In the genomic region with DNA sequence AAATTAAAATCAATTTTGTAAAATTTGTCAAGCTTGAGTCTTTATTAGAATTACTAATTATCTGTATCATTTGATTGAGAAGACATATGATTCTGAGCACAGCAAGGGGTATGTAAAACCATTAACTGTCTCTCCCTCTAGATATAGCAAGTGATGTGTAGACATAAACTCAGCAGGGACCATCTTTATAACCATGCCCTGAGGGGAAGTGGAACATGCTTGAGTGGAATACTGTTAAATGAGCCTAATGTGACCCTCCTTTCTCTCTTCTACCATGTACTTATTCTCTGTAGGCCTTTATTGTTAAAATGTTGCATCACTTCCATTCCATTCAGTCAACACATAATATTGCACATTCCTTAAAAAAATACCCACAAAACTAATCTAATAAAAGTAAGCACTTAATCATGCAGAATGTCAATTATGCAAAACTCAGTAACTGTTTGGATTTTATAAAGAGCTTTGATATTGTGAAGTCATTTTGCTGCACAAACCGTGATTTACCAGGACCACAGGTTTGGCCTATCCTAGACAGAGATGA, we compare ENCODE assay signal across 17 cellular contexts.
"Had no signal": no experiment of that assay in that cellular context is flagged by ENCODE, and none has a peak within 500 bp of the region (broad histone marks: within the 10 kb centered on the region; RNA-seq: fewer than 3 reads in every experiment).

No MANE protein-coding gene starts in this region.

- H3K9me3 ChIP-seq: transverse colon had no signal

- H3K27ac ChIP-seq: cardiac muscle cell, skin epidermis, transverse colon had no signal

- H3K36me3 ChIP-seq: cardiac muscle cell, transverse colon had no signal

- DNase-seq: activated CD4-positive, alpha-beta T cell treated with anti-CD3 and anti-CD28 coated beads for 36 hours; activated CD4-positive, alpha-beta T cell treated with anti-CD3 and anti-CD28 coated beads, Interleukin-2, amount 50 U/mL, for 48 hours; activated naive CD4-positive, alpha-beta T cell treated with Interleukin-2 at 50 U/mL for 16 hours; activated naive CD8-positive, alpha-beta T cell treated with anti-CD3 and anti-CD28 coated beads, Interleukin-2, amount 10 ng/mL, durations not matched to agents 7 days and 5 days; activated T-cell treated with anti-CD3 and anti-CD28 coated beads, Interleukin-2, amount 50 U/mL, for 48 hours; effector CD4-positive, alpha-beta T cell; erythroblast; foreskin fibroblast; left colon; right cardiac atrium; stimulated activated CD8-positive, alpha-beta memory T cell treated with anti-CD3 and anti-CD28 coated beads, Interleukin-4, amount 100 ng/mL, for 48 hours; stimulated activated naive B cell treated with anti-CD40 and anti-IgM and Interleukin-4, amounts not matched to agents 10 μg/mL and 1 μg/mL and 100 μg/mL, for 72 hours; T1000; transverse colon had no signal

- ATAC-seq: activated CD4-positive, alpha-beta T cell treated with anti-CD3 and anti-CD28 coated beads for 36 hours; left colon; right cardiac atrium; stimulated activated naive B cell treated with anti-CD40 and anti-IgM and Interleukin-4, amounts not matched to agents 10 μg/mL and 1 μg/mL and 100 μg/mL, for 72 hours; WTC11 had no signal

- H3K4me3 ChIP-seq: cardiac muscle cell, skin epidermis, transverse colon had no signal
